Comparison of ENCODE assay signal across 1 cellular context in genomic region chr2:98935777-98936132, GRCh38.
A peak's percentile ranks its signal among the peaks of the same experiment; 100 is the strongest.
TF ChIP-seq lines count a peak whose summit lies in the region.

No MANE protein-coding gene starts in this region.

TF ChIP-seq in H1, 55 proteins besides CTCF, POLR2A, EP300 and RAD21:
- TF ChIP-seq GABPA (IDR thresholded peaks at IDR 0.05; ENCODE audit: borderline replicate concordance, insufficient read depth, low read length), result 0 out of 2 replicates have a peak, but pooled peaks have one; percentile 27
- TF ChIP-seq NRF1 (IDR thresholded peaks at IDR 0.05; ENCODE audit: low read depth, low read length), result no peak
- TF ChIP-seq CBX5 (IDR thresholded peaks at IDR 0.05; ENCODE audit: low read depth, low read length), result no peak
- TF ChIP-seq ASH2L (IDR thresholded peaks at IDR 0.05; ENCODE audit: low read length), result peak; percentile 3
- TF ChIP-seq KDM4A (IDR thresholded peaks at IDR 0.05; ENCODE audit: low read depth, low read length, severe bottlenecking), result peak; percentile 66
